ENCODE assay signal across 11 cellular contexts in the genomic region with DNA sequence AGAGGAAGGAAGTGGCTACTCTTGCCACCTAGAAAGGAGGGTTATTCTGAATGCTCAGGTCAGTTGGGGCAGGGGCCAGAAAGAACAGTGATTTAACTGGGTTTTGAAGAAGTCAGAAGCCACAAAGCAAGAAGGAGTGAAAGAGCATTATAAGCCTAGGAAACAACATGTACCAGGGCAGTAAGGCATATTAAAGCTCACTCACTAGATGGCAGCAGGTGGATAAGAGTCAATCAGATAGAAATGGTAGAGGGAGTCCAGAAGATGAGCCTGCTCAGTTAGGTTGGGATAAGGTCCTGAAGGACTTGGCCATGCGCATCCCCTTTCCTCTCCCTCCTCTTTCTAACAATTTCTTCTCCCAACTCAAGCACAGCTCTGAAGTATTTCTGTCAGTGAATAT. TPM values are rescaled to one million over a fixed set of nuclear protein-coding genes. Genes with fewer than 3 reads are reported as not detected.
DNase-seq lines count a peak whose midpoint lies in the region; ATAC-seq, FAIRE-seq and TF ChIP-seq lines count a peak whose summit lies in the region.
"Had no signal": no experiment of that assay in that cellular context is flagged by ENCODE, and none has a peak within 500 bp of the region (broad histone marks: within the 10 kb centered on the region; RNA-seq: fewer than 3 reads in every experiment).

No MANE protein-coding gene starts in this region.

- H3K36me3 ChIP-seq in endothelial cell of umbilical vein (ENCODE audit: control insufficient read depth in 2 of 2, extremely low read depth in 1 of 2, insufficient read depth in 2 of 2, low read length in 2 of 2) = no peaks in the 10 kb centered on the region
- H3K36me3 ChIP-seq in heart right ventricle = no peaks in the 10 kb centered on the region

- 74 to 89% methylated on average over 1 of the region's 1 CpG for WGBS in heart right ventricle, 2 donors

- H4K20me1 ChIP-seq in endothelial cell of umbilical vein (replicated peaks; ENCODE audit: control insufficient read depth, extremely low read depth, insufficient read depth, low read length) = no peaks in the 10 kb centered on the region

- no peak for FAIRE-seq in endothelial cell of umbilical vein (lab: Jason Lieb, UNC)

- no peaks in the 10 kb centered on the region for H3K9me1 ChIP-seq in endothelial cell of umbilical vein (replicated peaks; ENCODE audit: control insufficient read depth, extremely low read depth, insufficient read depth, low read length)

- TF ChIP-seq POLR2A in endothelial cell of umbilical vein (IDR thresholded peaks at IDR 0.05; ENCODE audit: low read depth, low read length) = no peak

- peaks cover 3 to 6% of the 10 kb centered on the region in 2 experiments for H3K27me3 ChIP-seq in endothelial cell of umbilical vein (ENCODE audit: control insufficient read depth in 2 of 2, insufficient read depth in 2 of 2, low read length in 2 of 2)
- peaks cover 0 to 9% (median 0%) of the 10 kb centered on the region in 7 donors for H3K27me3 ChIP-seq in heart right ventricle

- H2AFZ ChIP-seq in endothelial cell of umbilical vein (ENCODE audit: low read depth, low read length) = no peak overlapping the region
- H2AFZ ChIP-seq: parathyroid adenoma had no signal

- TF ChIP-seq CTCF in endothelial cell of umbilical vein (IDR thresholded peaks at IDR 0.05; ENCODE audit: extremely low read depth in 1 of 2, insufficient read depth in 1 of 2, low read depth in 1 of 2, low read length in 2 of 2) (peak; percentile 9 to 22), heart right ventricle (IDR thresholded peaks at IDR 0.05) (peak in 1 of 9 donors; percentile 10)

- H3K4me3 ChIP-seq in endothelial cell of umbilical vein (replicated peaks in 1 of 3; ENCODE audit: insufficient read depth in 1 of 3, low read depth in 1 of 3, low read length in 3 of 3) = no peak overlapping the region
- no peak overlapping the region for H3K4me3 ChIP-seq in heart right ventricle

- H3K79me2 ChIP-seq in endothelial cell of umbilical vein (ENCODE audit: control insufficient read depth, insufficient read depth, low read length) = no peaks in the 10 kb centered on the region
- H3K79me2 ChIP-seq: parathyroid adenoma had no signal

- dilution Hi-C loops in endothelial cell of umbilical vein (cut with MboI; ENCODE audit: extremely low pct_ligation_motif_present, low sequenced_read_pairs) = no loop called here

- intact Hi-C loops in endothelial cell of umbilical vein (cut with micrococcal nuclease) (loop anchor here (1.0 kb wide), 1 partner anchor 150 kb away; no protein-coding TSS in a partner anchor), heart right ventricle (cut with DNase I) (no loop called here)

- H3K27ac ChIP-seq in endothelial cell of umbilical vein (ENCODE audit: insufficient read depth, low read depth, low read length) (no peak overlapping the region), heart right ventricle (no peak overlapping the region)
- H3K27ac ChIP-seq: parathyroid adenoma had no signal

- no peak overlapping the region for H3K9ac ChIP-seq in endothelial cell of umbilical vein (replicated peaks; ENCODE audit: extremely low read depth, insufficient read depth, low read length)
- H3K9ac ChIP-seq: parathyroid adenoma had no signal

- POLR2A ChIA-PET in endothelial cell of umbilical vein (lab: Charles Lee) = no interaction called here

- no peak overlapping the region for H3K4me2 ChIP-seq in endothelial cell of umbilical vein (ENCODE audit: insufficient read depth, low read length)

- ATAC-seq in HG03342 (IDR thresholded peaks at IDR 0.05; ENCODE audit: unreplicated experiment) (no peak), heart right ventricle (no peak)

- CTCF ChIA-PET in endothelial cell of umbilical vein (lab: Charles Lee) = interaction anchor here (0.7 to 2.7 kb wide), 12 partner anchors 9 to 164 kb away, joined by 3 to 29 read pairs (median 4); a partner anchor contains a TSS

- BruUV-seq in endothelial cell of umbilical vein (replicated peaks; lab: Mats Ljungman, UMichigan) = no TSS peak

- H3K9me3 ChIP-seq in endothelial cell of umbilical vein (replicated peaks; ENCODE audit: control insufficient read depth, insufficient read depth, low read length) (no peaks in the 10 kb centered on the region), heart right ventricle (no peaks in the 10 kb centered on the region)

- peak; percentile 3 for DNase-seq in SIG-M5 treated with dmso at 0.1 percent for 504 hours (lab: John Stamatoyannopoulos, UW; ENCODE audit: unreplicated experiment)
- no peak for DNase-seq in SIG-M5 (lab: John Stamatoyannopoulos, UW)
- DNase-seq in NCI-H460 (ENCODE audit: extremely low read depth, low read depth) = peak; percentile 6
- DNase-seq in endothelial cell of umbilical vein (ENCODE audit: low read depth, low spot score) = peak; percentile 49
- DNase-seq in stromal cell of bone marrow (ENCODE audit: low read depth) = peak; percentile 2
- DNase-seq in heart right ventricle = no peak
- no peak for DNase-seq in NCI-H1694 treated with DMSO at 0.1 percent for 48 hours (lab: John Stamatoyannopoulos, UW)
- DNase-seq: CD4-positive, alpha-beta T cell had no signal

- H3K4me1 ChIP-seq in endothelial cell of umbilical vein (ENCODE audit: control insufficient read depth, extremely low read depth, insufficient read depth, low read length) (no peaks in the 10 kb centered on the region), heart right ventricle (no peaks in the 10 kb centered on the region)
- H3K4me1 ChIP-seq: parathyroid adenoma had no signal

TF ChIP-seq in endothelial cell of umbilical vein, 7 proteins besides CTCF, POLR2A, EP300 and RAD21:
- TF ChIP-seq POLR2AphosphoS5 (IDR thresholded peaks at IDR 0.05; ENCODE audit: insufficient read depth, low read depth, low read length) (no peak), MYC (IDR thresholded peaks at IDR 0.05; ENCODE audit: low read depth, low read length) (no peak)
- TF ChIP-seq, protein P1, sequence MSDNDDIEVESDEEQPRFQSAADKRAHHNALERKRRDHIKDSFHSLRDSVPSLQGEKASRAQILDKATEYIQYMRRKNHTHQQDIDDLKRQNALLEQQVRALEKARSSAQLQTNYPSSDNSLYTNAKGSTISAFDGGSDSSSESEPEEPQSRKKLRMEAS (IDR thresholded peaks at IDR 0.05; ENCODE audit: insufficient read depth, insufficient read length) = no peak
TF ChIP-seq in endothelial cell of umbilical vein: peak in this region for 0.

RNA-seq across cellular contexts. Expression of a gene that starts 22.0 kb away (rescaled TPM):
- total RNA-seq in NCI-H460 (2014; rRNA removed; shearing (Covaris generic)) = not detected in 2 replicates
- polyA plus RNA-seq in NCI-H460 (2014; cell fraction: nucleus; rRNA removed) = not detected in 2 replicates
- not detected in 2 replicates for total RNA-seq in endothelial cell of umbilical vein
- polyA plus RNA-seq in endothelial cell of umbilical vein = not detected in 2 replicates
- polyA plus RNA-seq in endothelial cell of umbilical vein (2011; cell fraction: cytosol; rRNA removed) = not detected in 2 replicates
- not detected in 2 replicates for polyA plus RNA-seq in endothelial cell of umbilical vein (2011; cell fraction: nucleus; rRNA removed)
- not detected in 2 replicates for polyA plus RNA-seq in endothelial cell of umbilical vein (2012)
- polyA minus RNA-seq in endothelial cell of umbilical vein = not detected in 2 replicates
- not detected for polyA minus RNA-seq in endothelial cell of umbilical vein (2011; cell fraction: cytosol; rRNA and poly(A)+ RNA removed)
- polyA minus RNA-seq in endothelial cell of umbilical vein (2011; cell fraction: nucleus; rRNA and poly(A)+ RNA removed) = not detected in 2 replicates
- total RNA-seq in heart right ventricle = not detected
- polyA plus RNA-seq in heart right ventricle = not detected
- total RNA-seq: CD4-positive, alpha-beta T cell; T-helper 1 cell treated with Interleukin-12 subunit alpha and Interleukin-12 subunit beta and Interleukin-4 antibody, amounts not matched to agents 30 ng/mL and 1 ng/mL, for 36 hours had no signal

RNA-seq across cellular contexts. Expression of a gene that starts 43.5 kb away (rescaled TPM):
- total RNA-seq in NCI-H460 (2014; rRNA removed; shearing (Covaris generic)) = not detected in 2 replicates
- polyA plus RNA-seq in NCI-H460 (2014; cell fraction: nucleus; rRNA removed) = not detected in 2 replicates
- total RNA-seq in endothelial cell of umbilical vein = not detected in 2 replicates
- not detected in 2 replicates for polyA plus RNA-seq in endothelial cell of umbilical vein
- 0.07 TPM in 1 of 2 replicates, not detected in the other for polyA plus RNA-seq in endothelial cell of umbilical vein (2011; cell fraction: cytosol; rRNA removed)
- polyA plus RNA-seq in endothelial cell of umbilical vein (2011; cell fraction: nucleus; rRNA removed) = 0.07 and 0.14 TPM in 2 replicates
- polyA plus RNA-seq in endothelial cell of umbilical vein (2012) = 0.20 and 0.67 TPM in 2 replicates
- polyA minus RNA-seq in endothelial cell of umbilical vein = not detected in 2 replicates
- polyA minus RNA-seq in endothelial cell of umbilical vein (2011; cell fraction: cytosol; rRNA and poly(A)+ RNA removed) = not detected
- not detected in 2 replicates for polyA minus RNA-seq in endothelial cell of umbilical vein (2011; cell fraction: nucleus; rRNA and poly(A)+ RNA removed)
- total RNA-seq in heart right ventricle = not detected
- not detected for polyA plus RNA-seq in heart right ventricle
- total RNA-seq: CD4-positive, alpha-beta T cell; T-helper 1 cell treated with Interleukin-12 subunit alpha and Interleukin-12 subunit beta and Interleukin-4 antibody, amounts not matched to agents 30 ng/mL and 1 ng/mL, for 36 hours had no signal

RNA-seq across cellular contexts. Expression of a gene that starts 54.5 kb away (rescaled TPM):
- not detected in 2 replicates for total RNA-seq in NCI-H460 (2014; rRNA removed; shearing (Covaris generic))
- not detected in 2 replicates for polyA plus RNA-seq in NCI-H460 (2014; cell fraction: nucleus; rRNA removed)
- total RNA-seq in endothelial cell of umbilical vein (0.31 TPM in 1 of 2 replicates, not detected in the other), heart right ventricle (not detected)
- polyA plus RNA-seq in endothelial cell of umbilical vein (not detected in 2 replicates), heart right ventricle (not detected)
- polyA plus RNA-seq in endothelial cell of umbilical vein (2011; cell fraction: cytosol; rRNA removed) = not detected in 2 replicates
- polyA plus RNA-seq in endothelial cell of umbilical vein (2011; cell fraction: nucleus; rRNA removed) = 0.17 and 0.29 TPM in 2 replicates
- 0.16 TPM in 1 of 2 replicates, not detected in the other for polyA plus RNA-seq in endothelial cell of umbilical vein (2012)
- 0.41 TPM in 1 of 2 replicates, not detected in the other for polyA minus RNA-seq in endothelial cell of umbilical vein
- polyA minus RNA-seq in endothelial cell of umbilical vein (2011; cell fraction: cytosol; rRNA and poly(A)+ RNA removed) = not detected
- polyA minus RNA-seq in endothelial cell of umbilical vein (2011; cell fraction: nucleus; rRNA and poly(A)+ RNA removed) = 1.2 and 1.3 TPM in 2 replicates
- total RNA-seq: CD4-positive, alpha-beta T cell; T-helper 1 cell treated with Interleukin-12 subunit alpha and Interleukin-12 subunit beta and Interleukin-4 antibody, amounts not matched to agents 30 ng/mL and 1 ng/mL, for 36 hours had no signal

Comparison
In these comparisons a context has a peak if more than half of its experiments do, and no peak if none do; other contexts are left out.
1. DNase-seq: peak in SIG-M5 treated with dmso at 0.1 percent for 504 hours (single experiment), NCI-H460 (single experiment), endothelial cell of umbilical vein (single experiment) and stromal cell of bone marrow (single experiment); none in SIG-M5 (single experiment), heart right ventricle (0 of 2) and NCI-H1694 treated with DMSO at 0.1 percent for 48 hours (single experiment).